Comparison of ENCODE assay signal across 8 cellular contexts in genomic region chr20:53917145-53918009, GRCh38.
DNase-seq lines count a peak whose midpoint lies in the region; ATAC-seq, FAIRE-seq and TF ChIP-seq lines count a peak whose summit lies in the region.

No MANE protein-coding gene starts in this region.

- H3K79me2 ChIP-seq in K562 (ENCODE audit: control insufficient read depth, insufficient read depth, low read length) (no peaks in the 10 kb centered on the region), HepG2 (ENCODE audit: insufficient read depth, low read length) (no peaks in the 10 kb centered on the region)

- H4K20me1 ChIP-seq in K562 (replicated peaks; ENCODE audit: control insufficient read depth, insufficient read depth, low read length) = no peaks in the 10 kb centered on the region
- no peaks in the 10 kb centered on the region for H4K20me1 ChIP-seq in HepG2 (ENCODE audit: insufficient read depth, low read length)

- H3K9ac ChIP-seq in K562 (ENCODE audit: insufficient read depth in 1 of 2, low read depth in 2 of 2, low read length in 2 of 2) (peak overlapping the region; percentile 71 to 86; a peak in 3 of 4 replicates), HepG2 (ENCODE audit: insufficient read depth, low read depth, low read length) (no peak overlapping the region)

- TF ChIP-seq EP300 in K562 (IDR thresholded peaks at IDR 0.05; ENCODE audit: low read length) (peak; percentile 96), HepG2 (IDR thresholded peaks at IDR 0.05; ENCODE audit: low read depth in 2 of 2, low read length in 2 of 2) (0 out of 4 replicates have a peak, but pooled peaks of 1 of the 2 experiments have one; percentile 4), HepG2 (CRISPR knock-in tag; IDR thresholded peaks at IDR 0.05; ENCODE audit: borderline replicate concordance) (no peak)

- TF ChIP-seq RAD21 in K562 (CRISPR knock-in tag; conservative IDR thresholded peaks at IDR 0.05 in 1 of 2, IDR thresholded peaks at IDR 0.05 in 1 of 2) (no peak), HepG2 (CRISPR knock-in tag; IDR thresholded peaks at IDR 0.05) (no peak)

- no peaks in the 10 kb centered on the region for H3K36me3 ChIP-seq in CD4-positive, CD25-positive, alpha-beta regulatory T cell (ENCODE audit: control insufficient read depth, insufficient read depth, low read length)
- H3K36me3 ChIP-seq in K562 (ENCODE audit: control insufficient read depth, insufficient read depth, low read length) (no peaks in the 10 kb centered on the region), HepG2 (replicated peaks in 1 of 2; ENCODE audit: control insufficient read depth in 1 of 2, insufficient read depth in 2 of 2, low read length in 2 of 2) (no peaks in the 10 kb centered on the region), thyroid gland (no peaks in the 10 kb centered on the region)

- POLR2A ChIA-PET in K562 (lab: Yijun Ruan, JAX) = interaction anchor here (0.6 to 1.7 kb wide), 13 partner anchors 9 to 1452 kb away, joined by 3 to 8 read pairs (median 4); partner anchors contain the start of gene ZNF217
- POLR2A ChIA-PET in HepG2 (lab: Yijun Ruan, JAX) = interaction anchor here (0.8 to 3.5 kb wide), 9 partner anchors 25 to 366 kb away, joined by 3 to 29 read pairs (median 6); no protein-coding TSS in a partner anchor

- no peak overlapping the region for H3K27ac ChIP-seq in CD4-positive, CD25-positive, alpha-beta regulatory T cell (ENCODE audit: insufficient read depth, low read length, poor library complexity, severe bottlenecking)
- H3K27ac ChIP-seq in K562 (ENCODE audit: extremely low read depth, low read depth, low read length) (peak overlapping the region; percentile 83), HepG2 (ENCODE audit: extremely low read length, insufficient read depth, low read length) (no peak overlapping the region), thyroid gland (peak overlapping the region; percentile 87 to 96 (median 91))

- no peak for DNase-seq in CD4-positive, CD25-positive, alpha-beta regulatory T cell
- peak; percentile 56 for DNase-seq in GM20000 (ENCODE audit: low spot score)
- peak; percentile 53 to 84 (median 62) for DNase-seq in K562 (ENCODE audit: extremely low read depth in 1 of 4, low spot score in 3 of 4)
- no peak for DNase-seq in HepG2 (ENCODE audit: low spot score)
- DNase-seq in thyroid gland = peak; percentile 86 to 89
- no peak for DNase-seq in activated CD4-positive, alpha-beta T cell treated with anti-CD3 and anti-CD28 coated beads, Interleukin-2, amount 50 U/mL, for 1 hour
- DNase-seq in GDM1 (lab: John Stamatoyannopoulos, UW) = no peak

- no peaks in the 10 kb centered on the region for H3K27me3 Mint-ChIP-seq in CD4-positive, CD25-positive, alpha-beta regulatory T cell

- TF ChIP-seq CTCF in GM20000 (IDR thresholded peaks at IDR 0.05; ENCODE audit: extremely low read depth, missing control alignments) (no peak), K562 (IDR thresholded peaks at IDR 0.05 in 2 of 3, conservative IDR thresholded peaks at IDR 0.05 in 1 of 3; ENCODE audit: insufficient read depth in 2 of 3, low read depth in 1 of 3, low read length in 3 of 3) (no peak), HepG2 (CRISPR knock-in tag; IDR thresholded peaks at IDR 0.05) (no peak), thyroid gland (IDR thresholded peaks at IDR 0.05) (no peak)

- WGBS in K562 (ENCODE audit: insufficient coverage, low coverage, missing lambda C conversion rate) = 3% methylated on average over 10 of the region's 10 CpGs
- whole genome bisulfite sequencing in HepG2 (ENCODE audit: low lambda C conversion rate) = 53% methylated on average over 10 of the region's 10 CpGs
- 29 to 38% methylated on average over 10 of the region's 10 CpGs for WGBS in thyroid gland, 2 donors

- H2AFZ ChIP-seq in K562 (ENCODE audit: low read depth, low read length) (peak overlapping the region; percentile 87), HepG2 (ENCODE audit: low read length) (peak overlapping the region; percentile 67)

- TF ChIP-seq POLR2A in K562 (conservative IDR thresholded peaks at IDR 0.05) = no peak
- TF ChIP-seq POLR2A in HepG2 (IDR thresholded peaks at IDR 0.05; ENCODE audit: insufficient read depth in 1 of 2, low read depth in 2 of 2, low read length in 2 of 2) = no peak
- TF ChIP-seq POLR2A in thyroid gland (IDR thresholded peaks at IDR 0.05) = peak in 1 of 2 donors; percentile 78

- peak overlapping the region; percentile 40 for H3K4me2 ChIP-seq in K562 (ENCODE audit: insufficient read depth, low read length)
- no peak overlapping the region for H3K4me2 ChIP-seq in HepG2 (ENCODE audit: low read depth, low read length)

- peaks cover 5 to 23% (median 15%) of the 10 kb centered on the region in 4 donors for H3K4me1 Mint-ChIP-seq in CD4-positive, CD25-positive, alpha-beta regulatory T cell

- H3K27me3 ChIP-seq in CD4-positive, CD25-positive, alpha-beta regulatory T cell (ENCODE audit: control insufficient read depth, insufficient read depth, low read length) = no peaks in the 10 kb centered on the region
- H3K27me3 ChIP-seq in K562 (ENCODE audit: control insufficient read depth in 2 of 2, insufficient read depth in 2 of 2, low read length in 2 of 2) (no peaks in the 10 kb centered on the region), HepG2 (ENCODE audit: control insufficient read depth in 1 of 2, insufficient read depth in 2 of 2, low read length in 2 of 2) (peaks cover 0 to 2% of the 10 kb centered on the region in 2 experiments; a peak in 2 of 5 replicates), thyroid gland (no peaks in the 10 kb centered on the region)

- H3K9me1 ChIP-seq in K562 (ENCODE audit: control insufficient read depth, insufficient read depth, low read length) = no peaks in the 10 kb centered on the region

- H3K9me3 Mint-ChIP-seq in CD4-positive, CD25-positive, alpha-beta regulatory T cell = peaks cover 0 to 2% (median 0%) of the 10 kb centered on the region in 7 donors

- BruUV-seq in K562 (replicated peaks; lab: Mats Ljungman, UMichigan) (no TSS peak), HepG2 (replicated peaks; lab: Mats Ljungman, UMichigan) (no TSS peak)

- no peaks in the 10 kb centered on the region for H3K36me3 Mint-ChIP-seq in CD4-positive, CD25-positive, alpha-beta regulatory T cell

- in situ Hi-C loops in K562 (cut with MboI) (no loop called here), HepG2 (cut with HindIII; ENCODE audit: extremely low pct_ligation_motif_present, low pct_unique_long_range_greater_than_20kb) (loop anchor here (5.0 kb wide), 1 partner anchor 340 kb away; no protein-coding TSS in a partner anchor)

- H3K27ac Mint-ChIP-seq in CD4-positive, CD25-positive, alpha-beta regulatory T cell = peak overlapping the region in 2 of 3 donors; percentile 29 to 59

- no peak for ATAC-seq in CD4-positive, CD25-positive, alpha-beta regulatory T cell (ENCODE audit: low read depth in 2 of 2)
- ATAC-seq in HG03571 (IDR thresholded peaks at IDR 0.05; ENCODE audit: unreplicated experiment) (peak; percentile 68), K562 (peak; percentile 61), HepG2 (no peak)

- H3K4me3 ChIP-seq in CD4-positive, CD25-positive, alpha-beta regulatory T cell (ENCODE audit: low read depth, low read length) = no peak overlapping the region
- no peak overlapping the region for H3K4me3 ChIP-seq in K562
- H3K4me3 ChIP-seq in HepG2 (replicated peaks in 1 of 3; ENCODE audit: insufficient read depth in 1 of 3, low read depth in 2 of 3, low read length in 3 of 3) = no peak overlapping the region
- H3K4me3 ChIP-seq in thyroid gland (replicated peaks in 1 of 3) = no peak overlapping the region

- H3K4me3 Mint-ChIP-seq in CD4-positive, CD25-positive, alpha-beta regulatory T cell = peak overlapping the region in 1 of 4 donors; percentile 29

- H3K9me3 ChIP-seq in CD4-positive, CD25-positive, alpha-beta regulatory T cell (ENCODE audit: control insufficient read depth in 2 of 2, low read length in 2 of 2) = no peaks in the 10 kb centered on the region
- H3K9me3 ChIP-seq in K562 (replicated peaks; ENCODE audit: control insufficient read depth, insufficient read depth, low read depth, low read length) = no peaks in the 10 kb centered on the region
- no peaks in the 10 kb centered on the region for H3K9me3 ChIP-seq in HepG2 (ENCODE audit: low read length)
- H3K9me3 ChIP-seq in thyroid gland = no peaks in the 10 kb centered on the region

- intact Hi-C loops in K562 (cut with micrococcal nuclease) (loop anchor here (1.0 to 5.0 kb wide), 5 partner anchors 18 to 325 kb away; partner anchors contain the start of gene ZNF217), HepG2 (cut with micrococcal nuclease; ENCODE audit: unreplicated experiment) (loop anchor here (5.0 kb wide), 6 partner anchors 50 to 255 kb away; no protein-coding TSS in a partner anchor), thyroid gland (cut with DNase I) (loop anchor here (5.0 kb wide), 1 partner anchor 340 kb away; no protein-coding TSS in a partner anchor)

- CTCF ChIA-PET in K562 (lab: Yijun Ruan, JAX; ENCODE audit: low intra/inter-chr PET ratio) = interaction anchor here (0.6 to 3.4 kb wide), 2 partner anchors 83 to 338 kb away, joined by 4 to 33 read pairs; no protein-coding TSS in a partner anchor
- CTCF ChIA-PET in HepG2 (lab: Yijun Ruan, JAX; ENCODE audit: low intra/inter-chr PET ratio, low total read pairs) = interaction anchor here (3.2 kb wide), 2 partner anchors 48 to 338 kb away, joined by 10 to 54 read pairs; no protein-coding TSS in a partner anchor

- peak; percentile 72 for FAIRE-seq in K562 (lab: Jason Lieb, UNC)
- FAIRE-seq in HepG2 (lab: Jason Lieb, UNC) = no peak

- peaks cover 15% of the 10 kb centered on the region for H3K4me1 ChIP-seq in CD4-positive, CD25-positive, alpha-beta regulatory T cell (ENCODE audit: control insufficient read depth, insufficient read depth, low read length, poor library complexity, severe bottlenecking)
- H3K4me1 ChIP-seq in K562 (replicated peaks in 1 of 2; ENCODE audit: control insufficient read depth in 2 of 2, insufficient read depth in 2 of 2, low read length in 2 of 2) (peaks cover 18 to 34% of the 10 kb centered on the region in 2 experiments; a peak in 3 of 5 replicates), HepG2 (ENCODE audit: insufficient read depth, low read length) (peaks cover 53% of the 10 kb centered on the region), thyroid gland (peaks cover 41 to 51% of the 10 kb centered on the region in 2 donors)

TF ChIP-seq in K562, 482 proteins besides CTCF, POLR2A, EP300 and RAD21 (continues in another document):
- TF ChIP-seq ZZZ3 (IDR thresholded peaks at IDR 0.05) = no peak
- no peak for TF ChIP-seq KDM2B (CRISPR knock-in tag; IDR thresholded peaks at IDR 0.05)
- TF ChIP-seq ZNF586 (CRISPR knock-in tag; conservative IDR thresholded peaks at IDR 0.05) = no peak
- no peak for TF ChIP-seq ZC3H4 (CRISPR knock-in tag; IDR thresholded peaks at IDR 0.05; ENCODE audit: borderline replicate concordance)
- no peak for TF ChIP-seq BRD9 (IDR thresholded peaks at IDR 0.05; ENCODE audit: low read depth, partially characterized antibody)

TF ChIP-seq in HepG2, 621 proteins besides CTCF, POLR2A, EP300 and RAD21 (continues in another document):
- TF ChIP-seq KLF15 (CRISPR knock-in tag; IDR thresholded peaks at IDR 0.05; ENCODE audit: borderline replicate concordance) (no peak), MXD4 (CRISPR knock-in tag; IDR thresholded peaks at IDR 0.05) (no peak), TBP (CRISPR knock-in tag; IDR thresholded peaks at IDR 0.05) (no peak), ZNF569 (CRISPR knock-in tag; IDR thresholded peaks at IDR 0.05; ENCODE audit: borderline replicate concordance) (no peak)

Comparison
In these comparisons a context has a peak if more than half of its experiments do, and no peak if none do; other contexts are left out.
1. ATAC-seq: peak in HG03571 (single experiment) and K562 (single experiment); none in CD4-positive, CD25-positive, alpha-beta regulatory T cell (0 of 2) and HepG2 (single experiment).
2. DNase-seq: peak in GM20000 (single experiment), K562 (4 of 4) and thyroid gland (2 of 2); none in CD4-positive, CD25-positive, alpha-beta regulatory T cell (0 of 3), HepG2 (single experiment), activated CD4-positive, alpha-beta T cell treated with anti-CD3 and anti-CD28 coated beads, Interleukin-2, amount 50 U/mL, for 1 hour (single experiment) and GDM1 (single experiment).
3. H3K27ac ChIP-seq: peak in K562 (single experiment) and thyroid gland (3 of 3); none in CD4-positive, CD25-positive, alpha-beta regulatory T cell (single experiment) and HepG2 (single experiment).